In the genomic region with DNA sequence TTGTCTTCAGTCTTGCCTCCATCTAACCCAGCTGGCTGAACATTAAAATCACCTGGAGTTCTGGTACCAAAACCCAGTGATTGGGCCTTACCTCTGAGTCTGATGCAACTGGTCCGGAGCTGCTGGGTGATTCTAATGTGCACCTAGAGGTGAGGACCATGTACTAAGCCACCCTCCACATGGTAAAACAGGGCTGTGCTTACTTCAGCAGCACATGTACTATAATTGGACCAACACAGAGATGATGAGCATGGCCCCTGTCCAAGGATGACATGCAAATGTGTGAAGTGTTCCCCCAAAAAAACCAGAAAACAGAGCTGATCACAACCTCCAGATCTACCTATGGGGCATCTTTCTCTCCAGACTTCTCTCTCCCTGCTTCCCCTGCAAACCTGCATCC, we compare ENCODE assay signal across 1 cellular context.
TF ChIP-seq lines count a peak whose summit lies in the region.

No MANE protein-coding gene starts in this region.

TF ChIP-seq in IMR-90, 13 proteins besides CTCF, POLR2A, EP300 and RAD21:
- no peak for TF ChIP-seq SMC3 (IDR thresholded peaks at IDR 0.05; ENCODE audit: low read depth, low read length)
- TF ChIP-seq MXI1 (IDR thresholded peaks at IDR 0.05; ENCODE audit: borderline replicate concordance, low read depth, low read length) = no peak
